Comparison of ENCODE assay signal across 1 cellular context in genomic region chr11:78156081-78156844, GRCh38.
TF ChIP-seq lines count a peak whose summit lies in the region.

No MANE protein-coding gene starts in this region.

TF ChIP-seq in HepG2, 621 proteins besides CTCF, POLR2A, EP300 and RAD21 (continues in another document):
- TF ChIP-seq HMGXB4 (CRISPR knock-in tag; IDR thresholded peaks at IDR 0.05; ENCODE audit: borderline replicate concordance in 1 of 2, low read depth in 1 of 2) = peak in 1 of 2 experiments; percentile 21; a peak in 1 of 4 replicates
- peak; percentile 73; the same call in 1 of the 2 replicates for TF ChIP-seq ZBTB20 (CRISPR knock-in tag; IDR thresholded peaks at IDR 0.05; ENCODE audit: borderline replicate concordance, low read depth)
- no peak for TF ChIP-seq ZNF790 (CRISPR knock-in tag; IDR thresholded peaks at IDR 0.05; ENCODE audit: borderline replicate concordance)
- peak; percentile 37; the same call in 1 of the 2 replicates for TF ChIP-seq ZNF558 (CRISPR knock-in tag; IDR thresholded peaks at IDR 0.05; ENCODE audit: borderline replicate concordance)
- peak; percentile 97 for TF ChIP-seq MED1 (CRISPR knock-in tag; IDR thresholded peaks at IDR 0.05)
- peak; percentile 61; the same call in 1 of the 2 replicates for TF ChIP-seq KAT2B (IDR thresholded peaks at IDR 0.05; ENCODE audit: borderline replicate concordance, low read depth, low read length)
- TF ChIP-seq GABPA (IDR thresholded peaks at IDR 0.05; ENCODE audit: low read depth, low read length) = no peak
- TF ChIP-seq GABPA (CRISPR knock-in tag; IDR thresholded peaks at IDR 0.05; ENCODE audit: low read depth) = peak; percentile 53
- peak; percentile 69; the same call in 1 of the 2 replicates for TF ChIP-seq KDM5B (CRISPR knock-in tag; IDR thresholded peaks at IDR 0.05; ENCODE audit: borderline replicate concordance)
- TF ChIP-seq, protein P1, sequence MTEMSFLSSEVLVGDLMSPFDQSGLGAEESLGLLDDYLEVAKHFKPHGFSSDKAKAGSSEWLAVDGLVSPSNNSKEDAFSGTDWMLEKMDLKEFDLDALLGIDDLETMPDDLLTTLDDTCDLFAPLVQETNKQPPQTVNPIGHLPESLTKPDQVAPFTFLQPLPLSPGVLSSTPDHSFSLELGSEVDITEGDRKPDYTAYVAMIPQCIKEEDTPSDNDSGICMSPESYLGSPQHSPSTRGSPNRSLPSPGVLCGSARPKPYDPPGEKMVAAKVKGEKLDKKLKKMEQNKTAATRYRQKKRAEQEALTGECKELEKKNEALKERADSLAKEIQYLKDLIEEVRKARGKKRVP (CRISPR knock-in tag; IDR thresholded peaks at IDR 0.05) = peak in 1 of 2 experiments; percentile 77; a peak in 2 of 4 replicates
- TF ChIP-seq, protein P2, sequence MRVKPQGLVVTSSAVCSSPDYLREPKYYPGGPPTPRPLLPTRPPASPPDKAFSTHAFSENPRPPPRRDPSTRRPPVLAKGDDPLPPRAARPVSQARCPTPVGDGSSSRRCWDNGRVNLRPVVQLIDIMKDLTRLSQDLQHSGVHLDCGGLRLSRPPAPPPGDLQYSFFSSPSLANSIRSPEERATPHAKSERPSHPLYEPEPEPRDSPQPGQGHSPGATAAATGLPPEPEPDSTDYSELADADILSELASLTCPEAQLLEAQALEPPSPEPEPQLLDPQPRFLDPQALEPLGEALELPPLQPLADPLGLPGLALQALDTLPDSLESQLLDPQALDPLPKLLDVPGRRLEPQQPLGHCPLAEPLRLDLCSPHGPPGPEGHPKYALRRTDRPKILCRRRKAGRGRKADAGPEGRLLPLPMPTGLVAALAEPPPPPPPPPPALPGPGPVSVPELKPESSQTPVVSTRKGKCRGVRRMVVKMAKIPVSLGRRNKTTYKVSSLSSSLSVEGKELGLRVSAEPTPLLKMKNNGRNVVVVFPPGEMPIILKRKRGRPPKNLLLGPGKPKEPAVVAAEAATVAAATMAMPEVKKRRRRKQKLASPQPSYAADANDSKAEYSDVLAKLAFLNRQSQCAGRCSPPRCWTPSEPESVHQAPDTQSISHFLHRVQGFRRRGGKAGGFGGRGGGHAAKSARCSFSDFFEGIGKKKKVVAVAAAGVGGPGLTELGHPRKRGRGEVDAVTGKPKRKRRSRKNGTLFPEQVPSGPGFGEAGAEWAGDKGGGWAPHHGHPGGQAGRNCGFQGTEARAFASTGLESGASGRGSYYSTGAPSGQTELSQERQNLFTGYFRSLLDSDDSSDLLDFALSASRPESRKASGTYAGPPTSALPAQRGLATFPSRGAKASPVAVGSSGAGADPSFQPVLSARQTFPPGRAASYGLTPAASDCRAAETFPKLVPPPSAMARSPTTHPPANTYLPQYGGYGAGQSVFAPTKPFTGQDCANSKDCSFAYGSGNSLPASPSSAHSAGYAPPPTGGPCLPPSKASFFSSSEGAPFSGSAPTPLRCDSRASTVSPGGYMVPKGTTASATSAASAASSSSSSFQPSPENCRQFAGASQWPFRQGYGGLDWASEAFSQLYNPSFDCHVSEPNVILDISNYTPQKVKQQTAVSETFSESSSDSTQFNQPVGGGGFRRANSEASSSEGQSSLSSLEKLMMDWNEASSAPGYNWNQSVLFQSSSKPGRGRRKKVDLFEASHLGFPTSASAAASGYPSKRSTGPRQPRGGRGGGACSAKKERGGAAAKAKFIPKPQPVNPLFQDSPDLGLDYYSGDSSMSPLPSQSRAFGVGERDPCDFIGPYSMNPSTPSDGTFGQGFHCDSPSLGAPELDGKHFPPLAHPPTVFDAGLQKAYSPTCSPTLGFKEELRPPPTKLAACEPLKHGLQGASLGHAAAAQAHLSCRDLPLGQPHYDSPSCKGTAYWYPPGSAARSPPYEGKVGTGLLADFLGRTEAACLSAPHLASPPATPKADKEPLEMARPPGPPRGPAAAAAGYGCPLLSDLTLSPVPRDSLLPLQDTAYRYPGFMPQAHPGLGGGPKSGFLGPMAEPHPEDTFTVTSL (CRISPR knock-in tag; IDR thresholded peaks at IDR 0.05; ENCODE audit: borderline replicate concordance) = peak; percentile 88; the same call in 1 of the 2 replicates
- TF ChIP-seq TFDP1 (CRISPR knock-in tag; IDR thresholded peaks at IDR 0.05; ENCODE audit: borderline replicate concordance) = no peak
- TF ChIP-seq HNF4A (CRISPR knock-in tag; IDR thresholded peaks at IDR 0.05) = peak; percentile 87
- TF ChIP-seq MTA1 (CRISPR knock-in tag; IDR thresholded peaks at IDR 0.05; ENCODE audit: borderline replicate concordance) = 0 out of 2 replicates have a peak, but pooled peaks have one; percentile 30
- TF ChIP-seq ZNF432 (CRISPR knock-in tag; IDR thresholded peaks at IDR 0.05; ENCODE audit: borderline replicate concordance) = no peak
- TF ChIP-seq, protein P3, sequence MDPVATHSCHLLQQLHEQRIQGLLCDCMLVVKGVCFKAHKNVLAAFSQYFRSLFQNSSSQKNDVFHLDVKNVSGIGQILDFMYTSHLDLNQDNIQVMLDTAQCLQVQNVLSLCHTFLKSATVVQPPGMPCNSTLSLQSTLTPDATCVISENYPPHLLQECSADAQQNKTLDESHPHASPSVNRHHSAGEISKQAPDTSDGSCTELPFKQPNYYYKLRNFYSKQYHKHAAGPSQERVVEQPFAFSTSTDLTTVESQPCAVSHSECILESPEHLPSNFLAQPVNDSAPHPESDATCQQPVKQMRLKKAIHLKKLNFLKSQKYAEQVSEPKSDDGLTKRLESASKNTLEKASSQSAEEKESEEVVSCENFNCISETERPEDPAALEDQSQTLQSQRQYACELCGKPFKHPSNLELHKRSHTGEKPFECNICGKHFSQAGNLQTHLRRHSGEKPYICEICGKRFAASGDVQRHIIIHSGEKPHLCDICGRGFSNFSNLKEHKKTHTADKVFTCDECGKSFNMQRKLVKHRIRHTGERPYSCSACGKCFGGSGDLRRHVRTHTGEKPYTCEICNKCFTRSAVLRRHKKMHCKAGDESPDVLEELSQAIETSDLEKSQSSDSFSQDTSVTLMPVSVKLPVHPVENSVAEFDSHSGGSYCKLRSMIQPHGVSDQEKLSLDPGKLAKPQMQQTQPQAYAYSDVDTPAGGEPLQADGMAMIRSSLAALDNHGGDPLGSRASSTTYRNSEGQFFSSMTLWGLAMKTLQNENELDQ (CRISPR knock-in tag; IDR thresholded peaks at IDR 0.05; ENCODE audit: borderline replicate concordance) = no peak
- TF ChIP-seq RARA (CRISPR knock-in tag; IDR thresholded peaks at IDR 0.05) = peak; percentile 99
- TF ChIP-seq HOXA3 (CRISPR knock-in tag; IDR thresholded peaks at IDR 0.05) = peak; percentile 91
- no peak for TF ChIP-seq ZNF160 (CRISPR knock-in tag; IDR thresholded peaks at IDR 0.05)
- no peak for TF ChIP-seq MTA3 (CRISPR knock-in tag; IDR thresholded peaks at IDR 0.05)
- 0 out of 2 replicates have a peak, but pooled peaks have one; percentile 52 for TF ChIP-seq MEIS1 (CRISPR knock-in tag; IDR thresholded peaks at IDR 0.05; ENCODE audit: borderline replicate concordance)
- peak; percentile 97 for TF ChIP-seq GFI1 (CRISPR knock-in tag; IDR thresholded peaks at IDR 0.05; ENCODE audit: borderline replicate concordance)
- TF ChIP-seq KDM3A (CRISPR knock-in tag; IDR thresholded peaks at IDR 0.05; ENCODE audit: low read depth) = 0 out of 2 replicates have a peak, but pooled peaks have one; percentile 86
- TF ChIP-seq KDM2A (CRISPR knock-in tag; IDR thresholded peaks at IDR 0.05; ENCODE audit: borderline replicate concordance, low read depth) = peak; percentile 74
- TF ChIP-seq CSRNP1 (CRISPR knock-in tag; IDR thresholded peaks at IDR 0.05) = no peak
- TF ChIP-seq RFXANK (CRISPR knock-in tag; IDR thresholded peaks at IDR 0.05) = no peak
- TF ChIP-seq ZNF724P (CRISPR knock-in tag; IDR thresholded peaks at IDR 0.05; ENCODE audit: borderline replicate concordance) = no peak
- TF ChIP-seq, protein P4, sequence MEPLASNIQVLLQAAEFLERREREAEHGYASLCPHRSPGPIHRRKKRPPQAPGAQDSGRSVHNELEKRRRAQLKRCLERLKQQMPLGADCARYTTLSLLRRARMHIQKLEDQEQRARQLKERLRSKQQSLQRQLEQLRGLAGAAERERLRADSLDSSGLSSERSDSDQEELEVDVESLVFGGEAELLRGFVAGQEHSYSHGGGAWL (CRISPR knock-in tag; IDR thresholded peaks at IDR 0.05) = 0 out of 2 replicates have a peak, but pooled peaks have one; percentile 19
- no peak for TF ChIP-seq ZNF180 (CRISPR knock-in tag; IDR thresholded peaks at IDR 0.05; ENCODE audit: borderline replicate concordance, low read depth)
- no peak for TF ChIP-seq ZFAT (CRISPR knock-in tag; conservative IDR thresholded peaks at IDR 0.05)
- TF ChIP-seq ZNF292 (CRISPR knock-in tag; IDR thresholded peaks at IDR 0.05; ENCODE audit: borderline replicate concordance, low read depth) = peak; percentile 84; the same call in 1 of the 2 replicates
- 0 out of 2 replicates have a peak, but pooled peaks have one; percentile 24 for TF ChIP-seq MIER2 (CRISPR knock-in tag; IDR thresholded peaks at IDR 0.05)
- TF ChIP-seq PAWR (CRISPR knock-in tag; IDR thresholded peaks at IDR 0.05; ENCODE audit: borderline replicate concordance) = no peak
- TF ChIP-seq POLR2AphosphoS5 (IDR thresholded peaks at IDR 0.05; ENCODE audit: low read depth, low read length) = no peak
- peak; percentile 62; the same call in 1 of the 2 replicates for TF ChIP-seq ZNF687 (CRISPR knock-in tag; IDR thresholded peaks at IDR 0.05)
- TF ChIP-seq, protein P5, sequence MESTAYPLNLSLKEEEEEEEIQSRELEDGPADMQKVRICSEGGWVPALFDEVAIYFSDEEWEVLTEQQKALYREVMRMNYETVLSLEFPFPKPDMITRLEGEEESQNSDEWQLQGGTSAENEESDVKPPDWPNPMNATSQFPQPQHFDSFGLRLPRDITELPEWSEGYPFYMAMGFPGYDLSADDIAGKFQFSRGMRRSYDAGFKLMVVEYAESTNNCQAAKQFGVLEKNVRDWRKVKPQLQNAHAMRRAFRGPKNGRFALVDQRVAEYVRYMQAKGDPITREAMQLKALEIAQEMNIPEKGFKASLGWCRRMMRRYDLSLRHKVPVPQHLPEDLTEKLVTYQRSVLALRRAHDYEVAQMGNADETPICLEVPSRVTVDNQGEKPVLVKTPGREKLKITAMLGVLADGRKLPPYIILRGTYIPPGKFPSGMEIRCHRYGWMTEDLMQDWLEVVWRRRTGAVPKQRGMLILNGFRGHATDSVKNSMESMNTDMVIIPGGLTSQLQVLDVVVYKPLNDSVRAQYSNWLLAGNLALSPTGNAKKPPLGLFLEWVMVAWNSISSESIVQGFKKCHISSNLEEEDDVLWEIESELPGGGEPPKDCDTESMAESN (CRISPR knock-in tag; conservative IDR thresholded peaks at IDR 0.05) = peak; percentile 66
